ENCODE assay signal across 8 cellular contexts in the genomic region with DNA sequence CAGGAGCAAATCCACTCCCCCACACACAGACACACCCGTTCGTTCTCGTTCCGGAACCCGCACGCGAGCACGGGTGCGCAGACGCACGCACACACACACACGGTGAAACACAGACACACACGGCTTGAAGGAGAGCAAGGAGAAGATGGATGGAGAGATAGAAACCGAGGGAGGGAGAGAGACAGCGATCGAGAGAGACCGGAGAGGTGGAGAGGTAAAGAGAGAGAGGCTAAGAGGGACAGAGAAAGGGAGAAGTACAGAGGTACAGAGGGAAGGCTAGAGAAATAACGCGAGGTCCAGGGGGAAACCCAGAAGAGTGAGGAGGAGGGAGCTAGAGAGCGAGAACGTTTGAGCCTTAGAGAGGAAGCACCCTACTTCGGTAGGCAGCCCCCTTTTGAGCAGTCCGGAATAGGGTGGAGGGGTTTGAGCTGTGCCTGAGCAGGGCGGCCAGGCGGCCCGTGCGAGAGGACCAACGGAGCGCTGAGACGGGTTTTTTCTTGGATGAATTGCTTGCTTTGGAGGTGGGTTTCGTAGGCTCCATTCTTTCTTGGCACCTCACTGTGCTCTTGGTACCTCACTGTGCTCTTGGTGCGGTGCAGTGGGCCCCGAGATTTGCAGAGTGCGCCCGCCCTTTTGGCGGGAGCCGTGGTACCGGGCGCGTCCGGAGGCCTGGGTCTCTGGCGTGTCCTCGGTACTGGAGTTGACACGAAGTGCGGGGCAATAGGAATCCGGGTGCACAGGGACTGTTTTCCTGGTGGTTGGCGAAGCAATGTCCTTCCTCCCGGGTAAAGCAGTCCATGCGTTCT.
DNase-seq lines count a peak whose midpoint lies in the region; TF ChIP-seq lines count a peak whose summit lies in the region.

No MANE protein-coding gene starts in this region.

- 0 out of 3 replicates have a peak, but pooled peaks have one; percentile 12 for TF ChIP-seq CTCF in GM12872 (IDR thresholded peaks at IDR 0.05; ENCODE audit: insufficient read depth, low read depth, low read length)
- TF ChIP-seq CTCF in WI38 (IDR thresholded peaks at IDR 0.05; ENCODE audit: low read depth, low read length) = no peak
- no peak for TF ChIP-seq CTCF in epithelial cell of esophagus (IDR thresholded peaks at IDR 0.05; ENCODE audit: insufficient read depth, low read depth, low read length, missing control alignments)

- H3K27ac ChIP-seq in ACC112 (ENCODE audit: low read depth, low read length) (peak overlapping the region; percentile 79), muscle layer of colon (ENCODE audit: low read depth, low read length) (no peak overlapping the region)

- peak; percentile 49 for DNase-seq in NCI-H146 (lab: John Stamatoyannopoulos, UW)
- DNase-seq in epithelial cell of esophagus (ENCODE audit: low read depth) = peak; percentile 45
- DNase-seq in ureter (ENCODE audit: low spot score) = peak; percentile 49
- no peak for DNase-seq in medulla oblongata (ENCODE audit: extremely low spot score)

- H3K36me3 ChIP-seq in ACC112 (ENCODE audit: insufficient read depth, low read length) (0 out of 2 replicates have a peak, but pooled peaks cover 7% of the 10 kb centered on the region), muscle layer of colon (ENCODE audit: insufficient read depth, low read length) (no peaks in the 10 kb centered on the region)

- peaks cover 37% of the 10 kb centered on the region for H3K79me2 ChIP-seq in ACC112 (ENCODE audit: control insufficient read depth, insufficient read depth, low read length, unreplicated experiment)

- peaks cover 5% of the 10 kb centered on the region for H3K9me3 ChIP-seq in muscle layer of colon (ENCODE audit: low read length)

- no peak overlapping the region for H3K9ac ChIP-seq in muscle layer of colon (ENCODE audit: low read length)

- H3K27me3 ChIP-seq in ACC112 (ENCODE audit: insufficient read depth, low read length) (no peaks in the 10 kb centered on the region), muscle layer of colon (ENCODE audit: control insufficient read depth in 1 of 2, insufficient read depth in 2 of 2, low read length in 2 of 2) (peaks cover 51 to 54% of the 10 kb centered on the region in 2 donors)

- H3K4me3 ChIP-seq in ACC112 (ENCODE audit: low read depth, low read length) (peak overlapping the region; percentile 86), WI38 (ENCODE audit: low read depth, low read length) (peak overlapping the region; percentile 38), epithelial cell of esophagus (ENCODE audit: low read length) (peak overlapping the region; percentile 60), muscle layer of colon (ENCODE audit: low read depth in 1 of 2, low read length in 2 of 2) (peak overlapping the region; percentile 32 to 58)

- peak overlapping the region; percentile 34 for H2AFZ ChIP-seq in ACC112 (ENCODE audit: low read length, unreplicated experiment)

- H3K4me1 ChIP-seq in ACC112 (ENCODE audit: control insufficient read depth, insufficient read depth, low read length, unreplicated experiment) = peaks cover 11% of the 10 kb centered on the region
- H3K4me1 ChIP-seq in muscle layer of colon (ENCODE audit: insufficient read depth, low read length) = peaks cover 11% of the 10 kb centered on the region
